Comparison of ENCODE assay signal across 28 cellular contexts in the genomic region with DNA sequence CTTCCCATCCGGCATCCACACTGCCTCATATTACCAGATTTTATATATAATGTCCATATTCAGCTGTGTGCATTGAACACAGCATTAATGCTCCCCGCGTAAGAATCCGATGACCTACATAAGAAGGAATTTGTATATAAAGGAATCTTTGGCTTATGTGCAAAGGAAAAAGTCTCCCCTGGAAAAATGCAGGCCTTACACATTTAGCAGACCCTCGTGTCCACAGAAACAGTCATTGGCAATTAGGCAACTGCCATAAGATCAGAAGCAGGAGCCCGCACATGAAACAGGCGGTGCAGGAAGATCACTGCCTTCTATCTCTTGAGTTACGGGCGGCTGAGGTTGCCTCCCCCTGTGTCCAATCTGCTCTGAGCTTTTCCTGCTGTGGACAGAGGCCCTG.
DNase-seq lines count a peak whose midpoint lies in the region; ATAC-seq and TF ChIP-seq lines count a peak whose summit lies in the region.
"Had no signal": no experiment of that assay in that cellular context is flagged by ENCODE, and none has a peak within 500 bp of the region (broad histone marks: within the 10 kb centered on the region; RNA-seq: fewer than 3 reads in every experiment).

No MANE protein-coding gene starts in this region.

- no peak overlapping the region for H2AFZ ChIP-seq in hepatocyte

- DNase-seq in EL: peak; percentile 43
- DNase-seq in adipocyte (ENCODE audit: low read depth): peak; percentile 56
- DNase-seq in hepatocyte (ENCODE audit: low spot score): peak; percentile 32
- DNase-seq in retinal pigment epithelial cell (ENCODE audit: low read depth): peak; percentile 65
- DNase-seq in Right ventricle myocardium superior: no peak
- no peak for DNase-seq in NCI-H2196 treated with DMSO at 0.1 percent for 48 hours (lab: John Stamatoyannopoulos, UW; ENCODE audit: unreplicated experiment)
- DNase-seq in DMS153 treated with DMSO at 0.1 percent for 48 hours (lab: John Stamatoyannopoulos, UW; ENCODE audit: unreplicated experiment): no peak
- DNase-seq: activated CD4-positive, alpha-beta T cell treated with anti-CD3 and anti-CD28 coated beads, Interleukin-2, amount 50 U/mL, for 4 hours; activated naive CD4-positive, alpha-beta T cell treated with Interleukin-2 at 50 U/mL for 16 hours; AML-193; CD4-positive, alpha-beta memory T cell; DMS 273 treated with DMSO at 0.1 percent for 48 hours; GDM1; HFFc6; KG1; MG63; NCI-H2029; NCI-H526; SJCRH30; stimulated activated CD4-positive, alpha-beta T cell treated with anti-CD3 and anti-CD28 coated beads, Interleukin-4, amount 100 ng/mL, for 4 hours; stimulated activated naive CD4-positive, alpha-beta T cell; upper lobe of right lung had no signal

- intact Hi-C loops in Right ventricle myocardium superior (cut with DNase I): no loop called here

- no peak for TF ChIP-seq CTCF in hepatocyte (IDR thresholded peaks at IDR 0.05; ENCODE audit: poor library complexity)
- no peak for TF ChIP-seq CTCF in retinal pigment epithelial cell (conservative IDR thresholded peaks at IDR 0.05; ENCODE audit: low read depth, low read length)

- H3K4me2 ChIP-seq in hepatocyte: peak overlapping the region; percentile 27

- H3K4me3 ChIP-seq in adipocyte (ENCODE audit: low read length) (no peak overlapping the region), hepatocyte (no peak overlapping the region), retinal pigment epithelial cell (ENCODE audit: low read length) (peak overlapping the region; percentile 4)
- H3K4me3 ChIP-seq: cardiac muscle cell, coronary artery, lung, MG63, SJCRH30, suprapubic skin, upper lobe of right lung had no signal

- 44% methylated on average over 9 of the region's 9 CpGs for WGBS in hepatocyte (ENCODE audit: low lambda C conversion rate, missing lambda C conversion rate)

- no peaks in the 10 kb centered on the region for H3K9me3 ChIP-seq in adipocyte (ENCODE audit: control insufficient read depth, low read length)
- no peaks in the 10 kb centered on the region for H3K9me3 ChIP-seq in hepatocyte (ENCODE audit: low read depth)
- H3K9me3 ChIP-seq: MG63, SJCRH30, suprapubic skin, upper lobe of right lung had no signal

- no peak overlapping the region for H3K9ac ChIP-seq in adipocyte (ENCODE audit: low read length)

- H3K27me3 ChIP-seq in adipocyte (replicated peaks; ENCODE audit: control insufficient read depth, insufficient read depth, low read length) (no peaks in the 10 kb centered on the region), hepatocyte (no peaks in the 10 kb centered on the region)
- H3K27me3 ChIP-seq: cardiac muscle cell, MG63, SJCRH30, suprapubic skin, upper lobe of right lung had no signal

- H4K20me1 ChIP-seq in hepatocyte (ENCODE audit: insufficient read depth, poor library complexity, severe bottlenecking): no peaks in the 10 kb centered on the region

- H3K36me3 ChIP-seq in adipocyte (ENCODE audit: control insufficient read depth, insufficient read depth, low read length, severe bottlenecking) (no peaks in the 10 kb centered on the region), hepatocyte (replicated peaks; ENCODE audit: insufficient read depth, low read depth) (no peaks in the 10 kb centered on the region)
- H3K36me3 ChIP-seq: cardiac muscle cell, MG63, SJCRH30, suprapubic skin, upper lobe of right lung had no signal

- H3K79me2 ChIP-seq in hepatocyte: no peaks in the 10 kb centered on the region

- peak overlapping the region; percentile 28 for H3K27ac ChIP-seq in hepatocyte
- H3K27ac ChIP-seq: cardiac muscle cell, coronary artery, SJCRH30, suprapubic skin, upper lobe of right lung had no signal

- no peaks in the 10 kb centered on the region for H3K9me2 ChIP-seq in hepatocyte (replicated peaks; ENCODE audit: insufficient read depth)

- ATAC-seq in Right ventricle myocardium superior (ENCODE audit: poor library complexity): no peak
- ATAC-seq: esophagus mucosa, sciatic nerve, upper lobe of right lung had no signal

- H3K4me1 ChIP-seq in adipocyte (ENCODE audit: control insufficient read depth, insufficient read depth, low read length) (peaks cover 6% of the 10 kb centered on the region), hepatocyte (ENCODE audit: insufficient read depth) (peaks cover 6% of the 10 kb centered on the region)
- H3K4me1 ChIP-seq: SJCRH30, suprapubic skin, upper lobe of right lung had no signal

Comparison
In these comparisons a context has a peak if more than half of its experiments do, and no peak if none do; other contexts are left out.
1. DNase-seq: peak in EL (single experiment), adipocyte (single experiment), hepatocyte (single experiment) and retinal pigment epithelial cell (single experiment); none in Right ventricle myocardium superior (single experiment), NCI-H2196 treated with DMSO at 0.1 percent for 48 hours (single experiment) and DMS153 treated with DMSO at 0.1 percent for 48 hours (single experiment).